In the genomic region with DNA sequence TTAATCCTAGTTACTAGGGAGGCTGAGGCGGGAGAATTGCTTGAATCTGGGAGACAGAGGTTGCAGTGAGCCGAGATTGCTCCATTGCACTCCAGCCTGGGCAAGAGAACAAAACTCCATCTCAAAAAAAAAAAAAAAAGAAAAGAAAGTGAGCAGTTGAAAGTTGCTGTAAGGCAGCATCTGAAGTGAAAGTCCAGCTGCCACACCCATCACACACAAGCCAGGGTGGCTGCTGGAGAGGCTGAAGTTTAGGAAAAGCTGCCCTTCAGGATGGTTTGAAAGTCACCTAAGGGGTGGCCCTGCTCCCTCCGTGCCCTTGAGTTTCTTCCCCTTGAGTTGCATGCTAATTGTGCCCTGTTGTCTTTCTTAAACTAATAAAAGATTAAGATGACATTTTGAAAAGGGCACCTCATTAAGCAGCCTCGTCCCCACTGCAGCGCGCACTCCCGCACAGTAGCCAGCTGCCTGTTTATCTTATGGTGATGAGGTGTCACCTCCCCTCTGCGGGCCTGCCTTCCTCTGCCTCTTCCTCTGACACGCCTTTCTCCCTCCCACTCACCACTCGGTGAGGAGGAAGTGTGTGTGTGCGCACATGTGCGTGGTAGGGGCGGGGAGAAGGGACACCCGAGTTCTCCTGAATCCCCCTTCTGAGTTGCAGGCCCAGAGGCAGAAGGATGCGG, we compare ENCODE assay signal across 11 cellular contexts.
DNase-seq lines count a peak whose midpoint lies in the region; ATAC-seq and TF ChIP-seq lines count a peak whose summit lies in the region.
"Had no signal": no experiment of that assay in that cellular context is flagged by ENCODE, and none has a peak within 500 bp of the region (broad histone marks: within the 10 kb centered on the region; RNA-seq: fewer than 3 reads in every experiment).

No MANE protein-coding gene starts in this region.

- H3K9ac ChIP-seq in GM23248 = no peak overlapping the region

- intact Hi-C loops in Caco-2 (cut with micrococcal nuclease; ENCODE audit: unreplicated experiment) = no loop called here

- H3K9me3 ChIP-seq in Caco-2 (no peaks in the 10 kb centered on the region), GM23248 (ENCODE audit: low read depth) (no peaks in the 10 kb centered on the region)

- CTCF ChIA-PET in Caco-2 (lab: Charles Lee) = no interaction called here

- H4K20me1 ChIP-seq in GM23248 (ENCODE audit: insufficient read depth) = no peaks in the 10 kb centered on the region

- no peak overlapping the region for H3K4me3 ChIP-seq in Caco-2 (ENCODE audit: low read depth, low read length)
- no peak overlapping the region for H3K4me3 ChIP-seq in H7 (ENCODE audit: insufficient read depth, low read depth, low read length)
- no peak overlapping the region for H3K4me3 ChIP-seq in GM23248
- H3K4me3 ChIP-seq: PC-9 had no signal

- H3K4me3 Mint-ChIP-seq in Caco-2 (ENCODE audit: unreplicated experiment) = no peak overlapping the region

- POLR2A ChIA-PET in Caco-2 (lab: Charles Lee) = no interaction called here

- no peak overlapping the region for H3K27ac ChIP-seq in GM23248
- H3K27ac ChIP-seq: PC-9 had no signal

- no peak overlapping the region for H2AFZ ChIP-seq in GM23248
- H2AFZ ChIP-seq: PC-9 had no signal

- H3K27ac Mint-ChIP-seq in Caco-2 (ENCODE audit: unreplicated experiment) = peak overlapping the region; percentile 42

- no peaks in the 10 kb centered on the region for H3K9me2 ChIP-seq in GM23248 (ENCODE audit: insufficient read depth)

- in situ Hi-C loops in GM23248 (cut with MboI) = no loop called here

- no TSS peak for BruUV-seq in Caco-2 (replicated peaks; lab: Mats Ljungman, UMichigan)

- TF ChIP-seq CTCF in Caco-2 (IDR thresholded peaks at IDR 0.05; ENCODE audit: insufficient read depth in 1 of 2, low read depth in 1 of 2, low read length in 1 of 2, severe bottlenecking in 1 of 2, unreplicated experiment in 1 of 2) = no peak

- H3K79me2 ChIP-seq in GM23248 (ENCODE audit: insufficient read depth) = no peaks in the 10 kb centered on the region

- WGBS in GM23248 (ENCODE audit: low coverage in 1 of 2, low lambda C conversion rate in 2 of 2, missing lambda C conversion rate in 2 of 2), 2 experiments = 73 to 78% methylated on average over 15 of the region's 15 CpGs

- H3K27me3 ChIP-seq in Caco-2 (replicated peaks; ENCODE audit: control insufficient read depth, insufficient read depth, low read length) (no peaks in the 10 kb centered on the region), H7 (ENCODE audit: control insufficient read depth, insufficient read depth, low read length) (no peaks in the 10 kb centered on the region), GM23248 (replicated peaks; ENCODE audit: insufficient read depth) (no peaks in the 10 kb centered on the region)

- H3K27me3 Mint-ChIP-seq in Caco-2 (ENCODE audit: insufficient read depth, unreplicated experiment) = no peaks in the 10 kb centered on the region

- no peaks in the 10 kb centered on the region for H3K9me3 Mint-ChIP-seq in Caco-2 (ENCODE audit: unreplicated experiment)

- H3K36me3 ChIP-seq in Caco-2 (ENCODE audit: control insufficient read depth, insufficient read depth, low read length) = no peaks in the 10 kb centered on the region
- H3K36me3 ChIP-seq in H7 (replicated peaks; ENCODE audit: control insufficient read depth, insufficient read depth, low read length) = no peaks in the 10 kb centered on the region
- no peaks in the 10 kb centered on the region for H3K36me3 ChIP-seq in GM23248 (ENCODE audit: low read depth)

- H3K4me2 ChIP-seq in GM23248 (ENCODE audit: unreplicated experiment) = no peak overlapping the region
- H3K4me2 ChIP-seq: PC-9 had no signal

- H3K4me1 ChIP-seq in Caco-2 = peaks cover 12% of the 10 kb centered on the region
- peaks cover 16% of the 10 kb centered on the region for H3K4me1 ChIP-seq in GM23248 (ENCODE audit: insufficient read depth)

- H3K4me1 Mint-ChIP-seq in Caco-2 (ENCODE audit: low read depth, unreplicated experiment) = peaks cover 26% of the 10 kb centered on the region

- peaks cover 19% of the 10 kb centered on the region for H3F3A ChIP-seq in GM23248 (ENCODE audit: insufficient read depth)

- no peak for DNase-seq in Caco-2
- DNase-seq in activated naive CD4-positive, alpha-beta T cell treated with anti-CD3 and anti-CD28 coated beads, Interleukin-2, amount 50 U/mL, for 16 hours = peak; percentile 54
- DNase-seq in stimulated activated CD4-positive, alpha-beta T cell treated with anti-CD3 and anti-CD28 coated beads, Interleukin-1b, Interleukin-23, amount 100 ng/mL, for 4 hours (ENCODE audit: low read depth in 2 of 2) = peak; percentile 9 to 39
- DNase-seq in epidermal melanocyte (ENCODE audit: insufficient read length, low spot score) = no peak
- no peak for DNase-seq in H7
- DNase-seq in GM23248 = no peak
- no peak for DNase-seq in NCI-H2227 treated with DMSO at 0.1 percent for 48 hours (lab: John Stamatoyannopoulos, UW)
- DNase-seq: kidney, NCI-H1694 treated with DMSO at 0.1 percent for 48 hours, PC-9 had no signal

- H3K36me3 Mint-ChIP-seq in Caco-2 (ENCODE audit: insufficient read depth, unreplicated experiment) = no peaks in the 10 kb centered on the region

- ATAC-seq in activated CD4-positive, CD25-positive, alpha-beta regulatory T cell treated with anti-CD3 and anti-CD28 coated beads, Interleukin-2, amount 50 U/mL, for 24 hours = peak; percentile 67 to 69

Comparison
In these comparisons a context has a peak if more than half of its experiments do, and no peak if none do; other contexts are left out.
1. DNase-seq: peak in activated naive CD4-positive, alpha-beta T cell treated with anti-CD3 and anti-CD28 coated beads, Interleukin-2, amount 50 U/mL, for 16 hours (single experiment) and stimulated activated CD4-positive, alpha-beta T cell treated with anti-CD3 and anti-CD28 coated beads, Interleukin-1b, Interleukin-23, amount 100 ng/mL, for 4 hours (2 of 2); none in Caco-2 (0 of 2), epidermal melanocyte (single experiment), H7 (single experiment), GM23248 (single experiment) and NCI-H2227 treated with DMSO at 0.1 percent for 48 hours (single experiment).